8 cellular contexts compared by ENCODE assay signal in the genomic region with DNA sequence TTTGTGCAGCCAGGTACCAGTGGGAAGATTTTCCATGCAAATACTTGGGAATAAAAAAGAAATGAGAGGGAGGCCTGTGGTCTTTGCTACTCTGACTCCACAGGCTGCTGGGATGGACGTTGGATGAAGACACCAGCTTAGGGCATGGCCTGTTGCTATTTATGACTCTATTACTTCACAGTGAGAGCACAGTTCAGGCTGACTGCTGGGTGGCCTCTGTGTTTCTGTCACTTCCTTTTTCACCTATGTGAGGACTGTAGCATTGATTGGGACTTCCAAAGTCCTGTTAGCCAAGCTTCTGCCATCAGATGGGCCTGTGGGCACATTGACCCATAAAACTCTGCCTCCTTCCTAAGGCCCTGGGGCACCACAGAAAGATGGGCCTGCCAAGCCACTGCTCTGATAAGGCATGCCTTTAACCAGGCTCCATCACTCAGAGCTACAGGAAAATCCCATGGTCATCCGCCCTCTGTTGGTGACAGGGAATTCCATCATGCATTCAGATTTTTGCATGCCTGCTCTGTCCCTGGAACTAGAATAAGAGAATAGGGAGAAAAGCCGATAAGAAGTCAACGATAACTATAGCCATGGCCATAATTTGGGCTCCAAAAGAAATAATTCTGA.
DNase-seq lines count a peak whose midpoint lies in the region; ATAC-seq and TF ChIP-seq lines count a peak whose summit lies in the region.

No MANE protein-coding gene starts in this region.

- H3K27me3 ChIP-seq in uterus: no peaks in the 10 kb centered on the region

- peak; percentile 41 for DNase-seq in SIG-M5 treated with dmso at 0.1 percent for 504 hours (lab: John Stamatoyannopoulos, UW; ENCODE audit: unreplicated experiment)
- DNase-seq in SIG-M5 (lab: John Stamatoyannopoulos, UW): no peak
- DNase-seq in NCI-H226: peak; percentile 54
- peak; percentile 51 for DNase-seq in epidermal melanocyte (ENCODE audit: insufficient read length, low spot score)
- peak; percentile 11 for DNase-seq in renal cortical epithelial cell (ENCODE audit: low read depth)
- DNase-seq in glomerular visceral epithelial cell (ENCODE audit: extremely low spot score): no peak
- no peak for DNase-seq in uterus

- no peak overlapping the region for H3K4me3 ChIP-seq in uterus

- no peaks in the 10 kb centered on the region for H3K4me1 ChIP-seq in uterus

- no peak overlapping the region for H3K27ac ChIP-seq in uterus

- no peaks in the 10 kb centered on the region for H3K36me3 ChIP-seq in uterus

- ATAC-seq in HG02981 (IDR thresholded peaks at IDR 0.05; ENCODE audit: unreplicated experiment): no peak

- no peak for TF ChIP-seq POLR2A in uterus (IDR thresholded peaks at IDR 0.05)

- H3K9me3 ChIP-seq in uterus: no peaks in the 10 kb centered on the region

- intact Hi-C loops in uterus (cut with DNase I; ENCODE audit: low total_unique reads): no loop called here

- TF ChIP-seq CTCF in uterus (IDR thresholded peaks at IDR 0.05): no peak

Comparison
In these comparisons a context has a peak if more than half of its experiments do, and no peak if none do; other contexts are left out.
1. DNase-seq: peak in SIG-M5 treated with dmso at 0.1 percent for 504 hours (single experiment), NCI-H226 (single experiment), epidermal melanocyte (single experiment) and renal cortical epithelial cell (single experiment); none in SIG-M5 (single experiment), glomerular visceral epithelial cell (single experiment) and uterus (0 of 2).